ENCODE assay signal across 1 cellular context in the genomic region with DNA sequence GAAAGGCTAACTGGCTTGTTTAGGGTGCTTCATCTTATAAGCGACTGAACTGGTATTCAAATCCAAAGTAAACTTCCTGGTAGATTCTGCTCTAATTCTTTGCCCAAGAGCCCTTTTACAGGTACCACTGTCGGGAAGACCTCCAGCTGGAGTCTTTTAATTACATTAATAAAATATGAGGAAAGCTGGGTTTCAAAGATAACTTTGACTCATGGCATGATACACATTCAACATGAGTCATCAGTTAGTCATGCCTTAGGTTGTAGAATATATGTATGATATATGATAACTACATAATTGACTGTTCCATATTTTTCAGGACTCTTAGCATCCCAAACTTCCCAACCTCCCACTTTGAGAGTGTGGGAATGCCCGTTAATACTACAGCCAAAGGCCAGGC.
TF ChIP-seq lines count a peak whose summit lies in the region.

No MANE protein-coding gene starts in this region.

TF ChIP-seq in K562, 482 proteins besides CTCF, POLR2A, EP300 and RAD21 (continued from another document and continues in another):
- TF ChIP-seq, protein P1, sequence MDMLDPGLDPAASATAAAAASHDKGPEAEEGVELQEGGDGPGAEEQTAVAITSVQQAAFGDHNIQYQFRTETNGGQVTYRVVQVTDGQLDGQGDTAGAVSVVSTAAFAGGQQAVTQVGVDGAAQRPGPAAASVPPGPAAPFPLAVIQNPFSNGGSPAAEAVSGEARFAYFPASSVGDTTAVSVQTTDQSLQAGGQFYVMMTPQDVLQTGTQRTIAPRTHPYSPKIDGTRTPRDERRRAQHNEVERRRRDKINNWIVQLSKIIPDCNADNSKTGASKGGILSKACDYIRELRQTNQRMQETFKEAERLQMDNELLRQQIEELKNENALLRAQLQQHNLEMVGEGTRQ (CRISPR knock-in tag; IDR thresholded peaks at IDR 0.05) = no peak
- TF ChIP-seq, protein P2, sequence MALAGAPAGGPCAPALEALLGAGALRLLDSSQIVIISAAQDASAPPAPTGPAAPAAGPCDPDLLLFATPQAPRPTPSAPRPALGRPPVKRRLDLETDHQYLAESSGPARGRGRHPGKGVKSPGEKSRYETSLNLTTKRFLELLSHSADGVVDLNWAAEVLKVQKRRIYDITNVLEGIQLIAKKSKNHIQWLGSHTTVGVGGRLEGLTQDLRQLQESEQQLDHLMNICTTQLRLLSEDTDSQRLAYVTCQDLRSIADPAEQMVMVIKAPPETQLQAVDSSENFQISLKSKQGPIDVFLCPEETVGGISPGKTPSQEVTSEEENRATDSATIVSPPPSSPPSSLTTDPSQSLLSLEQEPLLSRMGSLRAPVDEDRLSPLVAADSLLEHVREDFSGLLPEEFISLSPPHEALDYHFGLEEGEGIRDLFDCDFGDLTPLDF (CRISPR knock-in tag; IDR thresholded peaks at IDR 0.05) = no peak
- TF ChIP-seq CBX2 (IDR thresholded peaks at IDR 0.05; ENCODE audit: insufficient read depth, low read length, poor library complexity, severe bottlenecking) = no peak
- TF ChIP-seq CHD2 (IDR thresholded peaks at IDR 0.05; ENCODE audit: low read depth, low read length) = no peak
- no peak for TF ChIP-seq HNRNPK (IDR thresholded peaks at IDR 0.05; ENCODE audit: low read depth, low read length, poor library complexity, severe bottlenecking)
- no peak for TF ChIP-seq TCF7 (IDR thresholded peaks at IDR 0.05; ENCODE audit: borderline replicate concordance)
- no peak for TF ChIP-seq XRCC4 (IDR thresholded peaks at IDR 0.05; ENCODE audit: extremely low read depth, insufficient read depth, insufficient read length)
- no peak for TF ChIP-seq HSF4 (CRISPR knock-in tag; IDR thresholded peaks at IDR 0.05; ENCODE audit: borderline replicate concordance)
- TF ChIP-seq, protein P3, sequence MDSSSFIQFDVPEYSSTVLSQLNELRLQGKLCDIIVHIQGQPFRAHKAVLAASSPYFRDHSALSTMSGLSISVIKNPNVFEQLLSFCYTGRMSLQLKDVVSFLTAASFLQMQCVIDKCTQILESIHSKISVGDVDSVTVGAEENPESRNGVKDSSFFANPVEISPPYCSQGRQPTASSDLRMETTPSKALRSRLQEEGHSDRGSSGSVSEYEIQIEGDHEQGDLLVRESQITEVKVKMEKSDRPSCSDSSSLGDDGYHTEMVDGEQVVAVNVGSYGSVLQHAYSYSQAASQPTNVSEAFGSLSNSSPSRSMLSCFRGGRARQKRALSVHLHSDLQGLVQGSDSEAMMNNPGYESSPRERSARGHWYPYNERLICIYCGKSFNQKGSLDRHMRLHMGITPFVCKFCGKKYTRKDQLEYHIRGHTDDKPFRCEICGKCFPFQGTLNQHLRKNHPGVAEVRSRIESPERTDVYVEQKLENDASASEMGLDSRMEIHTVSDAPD (CRISPR knock-in tag; IDR thresholded peaks at IDR 0.05) = no peak
- TF ChIP-seq, protein P4, sequence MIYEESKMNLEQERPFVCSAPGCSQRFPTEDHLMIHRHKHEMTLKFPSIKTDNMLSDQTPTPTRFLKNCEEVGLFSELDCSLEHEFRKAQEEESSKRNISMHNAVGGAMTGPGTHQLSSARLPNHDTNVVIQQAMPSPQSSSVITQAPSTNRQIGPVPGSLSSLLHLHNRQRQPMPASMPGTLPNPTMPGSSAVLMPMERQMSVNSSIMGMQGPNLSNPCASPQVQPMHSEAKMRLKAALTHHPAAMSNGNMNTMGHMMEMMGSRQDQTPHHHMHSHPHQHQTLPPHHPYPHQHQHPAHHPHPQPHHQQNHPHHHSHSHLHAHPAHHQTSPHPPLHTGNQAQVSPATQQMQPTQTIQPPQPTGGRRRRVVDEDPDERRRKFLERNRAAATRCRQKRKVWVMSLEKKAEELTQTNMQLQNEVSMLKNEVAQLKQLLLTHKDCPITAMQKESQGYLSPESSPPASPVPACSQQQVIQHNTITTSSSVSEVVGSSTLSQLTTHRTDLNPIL (CRISPR knock-in tag; IDR thresholded peaks at IDR 0.05) = no peak
- TF ChIP-seq ARID1B (IDR thresholded peaks at IDR 0.05) = peak; percentile 87
- no peak for TF ChIP-seq ZFP1 (CRISPR knock-in tag; IDR thresholded peaks at IDR 0.05)
- TF ChIP-seq YY1 (IDR thresholded peaks at IDR 0.05; ENCODE audit: borderline replicate concordance in 1 of 3, control insufficient read depth in 1 of 3, extremely low read depth in 1 of 3, insufficient read depth in 3 of 3, insufficient read length in 1 of 3, insufficient replicate concordance in 2 of 3, low read depth in 1 of 3, low read length in 2 of 3) = no peak
- TF ChIP-seq ZNF239 (CRISPR knock-in tag; IDR thresholded peaks at IDR 0.05) = no peak
- TF ChIP-seq TEAD4 (IDR thresholded peaks at IDR 0.05; ENCODE audit: low read length) = peak; percentile 63; the same call in 1 of the 2 replicates
- no peak for TF ChIP-seq TEAD4 (CRISPR knock-in tag; IDR thresholded peaks at IDR 0.05; ENCODE audit: borderline replicate concordance)
- TF ChIP-seq, protein P5, sequence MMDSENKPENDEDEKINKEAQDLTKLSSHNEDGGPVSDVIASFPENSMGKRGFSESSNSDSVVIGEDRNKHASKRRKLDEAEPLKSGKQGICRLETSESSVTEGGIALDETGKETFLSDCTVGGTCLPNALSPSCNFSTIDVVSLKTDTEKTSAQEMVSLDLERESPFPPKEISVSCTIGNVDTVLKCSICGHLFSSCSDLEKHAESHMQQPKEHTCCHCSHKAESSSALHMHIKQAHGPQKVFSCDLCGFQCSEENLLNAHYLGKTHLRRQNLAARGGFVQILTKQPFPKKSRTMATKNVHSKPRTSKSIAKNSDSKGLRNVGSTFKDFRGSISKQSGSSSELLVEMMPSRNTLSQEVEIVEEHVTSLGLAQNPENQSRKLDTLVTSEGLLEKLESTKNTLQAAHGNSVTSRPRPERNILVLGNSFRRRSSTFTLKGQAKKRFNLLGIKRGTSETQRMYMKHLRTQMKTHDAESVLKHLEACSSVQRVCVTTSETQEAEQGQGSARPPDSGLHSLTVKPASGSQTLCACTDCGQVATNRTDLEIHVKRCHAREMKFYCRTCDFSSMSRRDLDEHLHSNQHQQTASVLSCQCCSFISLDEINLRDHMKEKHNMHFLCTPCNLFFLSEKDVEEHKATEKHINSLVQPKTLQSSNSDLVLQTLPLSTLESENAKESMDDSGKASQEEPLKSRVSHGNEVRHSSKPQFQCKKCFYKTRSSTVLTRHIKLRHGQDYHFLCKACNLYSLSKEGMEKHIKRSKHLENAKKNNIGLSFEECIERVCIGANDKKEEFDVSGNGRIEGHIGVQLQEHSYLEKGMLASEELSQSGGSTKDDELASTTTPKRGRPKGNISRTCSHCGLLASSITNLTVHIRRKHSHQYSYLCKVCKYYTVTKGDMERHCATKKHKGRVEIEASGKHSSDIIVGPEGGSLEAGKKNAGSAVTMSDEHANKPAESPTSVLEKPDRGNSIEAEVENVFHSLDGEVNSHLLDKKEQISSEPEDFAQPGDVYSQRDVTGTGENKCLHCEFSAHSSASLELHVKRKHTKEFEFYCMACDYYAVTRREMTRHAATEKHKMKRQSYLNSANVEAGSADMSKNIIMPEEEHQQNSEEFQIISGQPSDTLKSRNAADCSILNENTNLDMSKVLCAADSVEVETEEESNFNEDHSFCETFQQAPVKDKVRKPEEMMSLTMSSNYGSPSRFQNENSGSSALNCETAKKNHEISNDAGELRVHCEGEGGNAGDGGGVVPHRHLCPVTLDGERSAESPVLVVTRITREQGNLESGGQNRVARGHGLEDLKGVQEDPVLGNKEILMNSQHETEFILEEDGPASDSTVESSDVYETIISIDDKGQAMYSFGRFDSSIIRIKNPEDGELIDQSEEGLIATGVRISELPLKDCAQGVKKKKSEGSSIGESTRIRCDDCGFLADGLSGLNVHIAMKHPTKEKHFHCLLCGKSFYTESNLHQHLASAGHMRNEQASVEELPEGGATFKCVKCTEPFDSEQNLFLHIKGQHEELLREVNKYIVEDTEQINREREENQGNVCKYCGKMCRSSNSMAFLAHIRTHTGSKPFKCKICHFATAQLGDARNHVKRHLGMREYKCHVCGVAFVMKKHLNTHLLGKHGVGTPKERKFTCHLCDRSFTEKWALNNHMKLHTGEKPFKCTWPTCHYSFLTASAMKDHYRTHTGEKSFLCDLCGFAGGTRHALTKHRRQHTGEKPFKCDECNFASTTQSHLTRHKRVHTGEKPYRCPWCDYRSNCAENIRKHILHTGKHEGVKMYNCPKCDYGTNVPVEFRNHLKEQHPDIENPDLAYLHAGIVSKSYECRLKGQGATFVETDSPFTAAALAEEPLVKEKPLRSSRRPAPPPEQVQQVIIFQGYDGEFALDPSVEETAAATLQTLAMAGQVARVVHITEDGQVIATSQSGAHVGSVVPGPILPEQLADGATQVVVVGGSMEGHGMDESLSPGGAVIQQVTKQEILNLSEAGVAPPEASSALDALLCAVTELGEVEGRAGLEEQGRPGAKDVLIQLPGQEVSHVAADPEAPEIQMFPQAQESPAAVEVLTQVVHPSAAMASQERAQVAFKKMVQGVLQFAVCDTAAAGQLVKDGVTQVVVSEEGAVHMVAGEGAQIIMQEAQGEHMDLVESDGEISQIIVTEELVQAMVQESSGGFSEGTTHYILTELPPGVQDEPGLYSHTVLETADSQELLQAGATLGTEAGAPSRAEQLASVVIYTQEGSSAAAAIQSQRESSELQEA (IDR thresholded peaks at IDR 0.05; ENCODE audit: low read depth) = no peak
- TF ChIP-seq GTF2F1 (IDR thresholded peaks at IDR 0.05; ENCODE audit: low read depth, low read length) = no peak
- TF ChIP-seq BHLHE40 (IDR thresholded peaks at IDR 0.05; ENCODE audit: low read length) = no peak
- TF ChIP-seq, protein P6, sequence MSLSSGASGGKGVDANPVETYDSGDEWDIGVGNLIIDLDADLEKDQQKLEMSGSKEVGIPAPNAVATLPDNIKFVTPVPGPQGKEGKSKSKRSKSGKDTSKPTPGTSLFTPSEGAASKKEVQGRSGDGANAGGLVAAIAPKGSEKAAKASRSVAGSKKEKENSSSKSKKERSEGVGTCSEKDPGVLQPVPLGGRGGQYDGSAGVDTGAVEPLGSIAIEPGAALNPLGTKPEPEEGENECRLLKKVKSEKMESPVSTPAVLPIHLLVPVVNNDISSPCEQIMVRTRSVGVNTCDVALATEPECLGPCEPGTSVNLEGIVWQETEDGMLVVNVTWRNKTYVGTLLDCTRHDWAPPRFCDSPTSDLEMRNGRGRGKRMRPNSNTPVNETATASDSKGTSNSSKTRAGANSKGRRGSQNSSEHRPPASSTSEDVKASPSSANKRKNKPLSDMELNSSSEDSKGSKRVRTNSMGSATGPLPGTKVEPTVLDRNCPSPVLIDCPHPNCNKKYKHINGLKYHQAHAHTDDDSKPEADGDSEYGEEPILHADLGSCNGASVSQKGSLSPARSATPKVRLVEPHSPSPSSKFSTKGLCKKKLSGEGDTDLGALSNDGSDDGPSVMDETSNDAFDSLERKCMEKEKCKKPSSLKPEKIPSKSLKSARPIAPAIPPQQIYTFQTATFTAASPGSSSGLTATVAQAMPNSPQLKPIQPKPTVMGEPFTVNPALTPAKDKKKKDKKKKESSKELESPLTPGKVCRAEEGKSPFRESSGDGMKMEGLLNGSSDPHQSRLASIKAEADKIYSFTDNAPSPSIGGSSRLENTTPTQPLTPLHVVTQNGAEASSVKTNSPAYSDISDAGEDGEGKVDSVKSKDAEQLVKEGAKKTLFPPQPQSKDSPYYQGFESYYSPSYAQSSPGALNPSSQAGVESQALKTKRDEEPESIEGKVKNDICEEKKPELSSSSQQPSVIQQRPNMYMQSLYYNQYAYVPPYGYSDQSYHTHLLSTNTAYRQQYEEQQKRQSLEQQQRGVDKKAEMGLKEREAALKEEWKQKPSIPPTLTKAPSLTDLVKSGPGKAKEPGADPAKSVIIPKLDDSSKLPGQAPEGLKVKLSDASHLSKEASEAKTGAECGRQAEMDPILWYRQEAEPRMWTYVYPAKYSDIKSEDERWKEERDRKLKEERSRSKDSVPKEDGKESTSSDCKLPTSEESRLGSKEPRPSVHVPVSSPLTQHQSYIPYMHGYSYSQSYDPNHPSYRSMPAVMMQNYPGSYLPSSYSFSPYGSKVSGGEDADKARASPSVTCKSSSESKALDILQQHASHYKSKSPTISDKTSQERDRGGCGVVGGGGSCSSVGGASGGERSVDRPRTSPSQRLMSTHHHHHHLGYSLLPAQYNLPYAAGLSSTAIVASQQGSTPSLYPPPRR (CRISPR knock-in tag; IDR thresholded peaks at IDR 0.05; ENCODE audit: borderline replicate concordance) = no peak
- peak; percentile 72 for TF ChIP-seq TCF3 (CRISPR knock-in tag; IDR thresholded peaks at IDR 0.05)
- TF ChIP-seq SMARCC2 (IDR thresholded peaks at IDR 0.05; ENCODE audit: low read depth) = peak; percentile 79; the same call in 1 of the 2 replicates
- no peak for TF ChIP-seq NR3C1 (CRISPR knock-in tag; IDR thresholded peaks at IDR 0.05)
- TF ChIP-seq HMG20A (CRISPR knock-in tag; conservative IDR thresholded peaks at IDR 0.05) = no peak
- TF ChIP-seq NELFE (IDR thresholded peaks at IDR 0.05; ENCODE audit: insufficient read depth, insufficient read length) = no peak
- TF ChIP-seq, protein P7, sequence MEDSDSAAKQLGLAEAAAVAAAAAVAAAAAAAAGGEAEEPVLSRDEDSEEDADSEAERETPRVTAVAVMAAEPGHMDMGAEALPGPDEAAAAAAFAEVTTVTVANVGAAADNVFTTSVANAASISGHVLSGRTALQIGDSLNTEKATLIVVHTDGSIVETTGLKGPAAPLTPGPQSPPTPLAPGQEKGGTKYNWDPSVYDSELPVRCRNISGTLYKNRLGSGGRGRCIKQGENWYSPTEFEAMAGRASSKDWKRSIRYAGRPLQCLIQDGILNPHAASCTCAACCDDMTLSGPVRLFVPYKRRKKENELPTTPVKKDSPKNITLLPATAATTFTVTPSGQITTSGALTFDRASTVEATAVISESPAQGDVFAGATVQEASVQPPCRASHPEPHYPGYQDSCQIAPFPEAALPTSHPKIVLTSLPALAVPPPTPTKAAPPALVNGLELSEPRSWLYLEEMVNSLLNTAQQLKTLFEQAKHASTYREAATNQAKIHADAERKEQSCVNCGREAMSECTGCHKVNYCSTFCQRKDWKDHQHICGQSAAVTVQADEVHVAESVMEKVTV (CRISPR knock-in tag; IDR thresholded peaks at IDR 0.05) = no peak
- TF ChIP-seq BACH1 (tag; IDR thresholded peaks at IDR 0.05) = no peak
- TF ChIP-seq KDM4B (IDR thresholded peaks at IDR 0.05; ENCODE audit: borderline replicate concordance in 2 of 2, low read depth in 1 of 2) = no peak
- no peak for TF ChIP-seq ZNF174 (CRISPR knock-in tag; IDR thresholded peaks at IDR 0.05)
- TF ChIP-seq ZEB2 (IDR thresholded peaks at IDR 0.05) = no peak
- TF ChIP-seq ETV5 (CRISPR knock-in tag; IDR thresholded peaks at IDR 0.05; ENCODE audit: low read depth) = no peak
- TF ChIP-seq MTA2 (IDR thresholded peaks at IDR 0.05; ENCODE audit: low read depth) = peak; percentile 37; the same call in 1 of the 2 replicates
- TF ChIP-seq, protein P8, sequence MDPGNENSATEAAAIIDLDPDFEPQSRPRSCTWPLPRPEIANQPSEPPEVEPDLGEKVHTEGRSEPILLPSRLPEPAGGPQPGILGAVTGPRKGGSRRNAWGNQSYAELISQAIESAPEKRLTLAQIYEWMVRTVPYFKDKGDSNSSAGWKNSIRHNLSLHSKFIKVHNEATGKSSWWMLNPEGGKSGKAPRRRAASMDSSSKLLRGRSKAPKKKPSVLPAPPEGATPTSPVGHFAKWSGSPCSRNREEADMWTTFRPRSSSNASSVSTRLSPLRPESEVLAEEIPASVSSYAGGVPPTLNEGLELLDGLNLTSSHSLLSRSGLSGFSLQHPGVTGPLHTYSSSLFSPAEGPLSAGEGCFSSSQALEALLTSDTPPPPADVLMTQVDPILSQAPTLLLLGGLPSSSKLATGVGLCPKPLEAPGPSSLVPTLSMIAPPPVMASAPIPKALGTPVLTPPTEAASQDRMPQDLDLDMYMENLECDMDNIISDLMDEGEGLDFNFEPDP (CRISPR knock-in tag; IDR thresholded peaks at IDR 0.05) = no peak
